Comparison of ENCODE assay signal across 9 cellular contexts in genomic region chr14:99601301-99601945, GRCh38. TPM values are rescaled to one million over a fixed set of nuclear protein-coding genes. Genes with fewer than 3 reads are reported as not detected.
DNase-seq lines count a peak whose midpoint lies in the region; TF ChIP-seq lines count a peak whose summit lies in the region.
"Had no signal": no experiment of that assay in that cellular context is flagged by ENCODE, and none has a peak within 500 bp of the region (broad histone marks: within the 10 kb centered on the region; RNA-seq: fewer than 3 reads in every experiment).

No MANE protein-coding gene starts in this region.

- 52% methylated on average over 9 of the region's 9 CpGs for WGBS in prostate gland

- no peak for TF ChIP-seq POLR2A in Peyer's patch (IDR thresholded peaks at IDR 0.05)
- peak; percentile 12 for TF ChIP-seq POLR2A in prostate gland (IDR thresholded peaks at IDR 0.05)

- H3K36me3 ChIP-seq in Peyer's patch (no peaks in the 10 kb centered on the region), prostate gland (no peaks in the 10 kb centered on the region)

- peaks cover 0 to 77% (median 9%) of the 10 kb centered on the region in 4 donors for H3K4me1 ChIP-seq in Peyer's patch
- peaks cover 20% of the 10 kb centered on the region for H3K4me1 ChIP-seq in prostate gland (replicated peaks)

- H3K27me3 ChIP-seq in Peyer's patch (no peaks in the 10 kb centered on the region), prostate gland (replicated peaks; ENCODE audit: insufficient read depth) (no peaks in the 10 kb centered on the region)

- H3K4me3 ChIP-seq in Peyer's patch: peak overlapping the region in 3 of 4 donors; percentile 66 to 81 (median 71)
- H3K4me3 ChIP-seq in fibroblast of the aortic adventitia (ENCODE audit: low read depth, low read length): peak overlapping the region; percentile 59
- H3K4me3 ChIP-seq in prostate gland: peak overlapping the region; percentile 49 to 54

- intact Hi-C loops in prostate gland (cut with DNase I): loop anchor here (5.0 kb wide), 1 partner anchor 39 kb away; no protein-coding TSS in a partner anchor

- DNase-seq in DMS79 (lab: John Stamatoyannopoulos, UW): peak; percentile 78
- peak in 1 of 3 donors; percentile 65 for DNase-seq in Peyer's patch
- DNase-seq in fibroblast of the aortic adventitia (ENCODE audit: low read depth): peak; percentile 58
- no peak for DNase-seq in prostate gland (ENCODE audit: low spot score)
- DNase-seq in NAMALWA (ENCODE audit: low spot score): no peak
- DNase-seq in NCI-H1436 (lab: John Stamatoyannopoulos, UW): no peak
- DNase-seq in hepatic stellate cell (ENCODE audit: low spot score): no peak
- no peak for DNase-seq in AML-193 (lab: John Stamatoyannopoulos, UW)
- DNase-seq: activated gamma-delta T cell treated with Interleukin-2 at 50 U/mL for 16 hours had no signal

- H3K9me3 ChIP-seq in Peyer's patch: no peaks in the 10 kb centered on the region
- no peaks in the 10 kb centered on the region for H3K9me3 ChIP-seq in prostate gland

- H3K27ac ChIP-seq in Peyer's patch (peak overlapping the region; percentile 31 to 91 (median 80)), prostate gland (peak overlapping the region; percentile 68 to 74)

- TF ChIP-seq CTCF in Peyer's patch (IDR thresholded peaks at IDR 0.05) (peak in 2 of 6 experiments; percentile 6 to 10), fibroblast of the aortic adventitia (IDR thresholded peaks at IDR 0.05; ENCODE audit: insufficient read depth, low read length) (no peak), prostate gland (IDR thresholded peaks at IDR 0.05) (no peak)

RNA-seq across cellular contexts. Expression of gene CCDC85C, which starts 2.6 kb away (rescaled TPM):
- total RNA-seq in Peyer's patch (10 to 100 TPM; 19.8 to 98.1 (median 78.8) TPM), fibroblast of the aortic adventitia (ENCODE audit: low replicate concordance) (2.9 and 3.4 TPM in 2 replicates), prostate gland (10 to 100 TPM; 35.1 to 47.2 TPM)

RNA-seq across cellular contexts. Expression of gene HHIPL1, which starts 43.5 kb away (rescaled TPM):
- total RNA-seq in Peyer's patch (1 to 10 TPM in 2 of 4 donors, under 1 TPM in 2; 0.88 to 2.5 (median 1.0) TPM), fibroblast of the aortic adventitia (ENCODE audit: low replicate concordance) (4.4 and 5.1 TPM in 2 replicates), prostate gland (1 to 10 TPM; 2.8 to 4.5 TPM)

Comparison
In these comparisons a context has a peak if more than half of its experiments do, and no peak if none do; other contexts are left out.
1. DNase-seq: peak in DMS79 (single experiment) and fibroblast of the aortic adventitia (single experiment); none in prostate gland (single experiment), NAMALWA (single experiment), NCI-H1436 (single experiment), hepatic stellate cell (single experiment) and AML-193 (0 of 2).
2. Peak in every context shown above with its lines, with median percentiles within 50 percentile points of each other: H3K4me3 ChIP-seq.